ENCODE assay signal across 1 cellular context in the genomic region with DNA sequence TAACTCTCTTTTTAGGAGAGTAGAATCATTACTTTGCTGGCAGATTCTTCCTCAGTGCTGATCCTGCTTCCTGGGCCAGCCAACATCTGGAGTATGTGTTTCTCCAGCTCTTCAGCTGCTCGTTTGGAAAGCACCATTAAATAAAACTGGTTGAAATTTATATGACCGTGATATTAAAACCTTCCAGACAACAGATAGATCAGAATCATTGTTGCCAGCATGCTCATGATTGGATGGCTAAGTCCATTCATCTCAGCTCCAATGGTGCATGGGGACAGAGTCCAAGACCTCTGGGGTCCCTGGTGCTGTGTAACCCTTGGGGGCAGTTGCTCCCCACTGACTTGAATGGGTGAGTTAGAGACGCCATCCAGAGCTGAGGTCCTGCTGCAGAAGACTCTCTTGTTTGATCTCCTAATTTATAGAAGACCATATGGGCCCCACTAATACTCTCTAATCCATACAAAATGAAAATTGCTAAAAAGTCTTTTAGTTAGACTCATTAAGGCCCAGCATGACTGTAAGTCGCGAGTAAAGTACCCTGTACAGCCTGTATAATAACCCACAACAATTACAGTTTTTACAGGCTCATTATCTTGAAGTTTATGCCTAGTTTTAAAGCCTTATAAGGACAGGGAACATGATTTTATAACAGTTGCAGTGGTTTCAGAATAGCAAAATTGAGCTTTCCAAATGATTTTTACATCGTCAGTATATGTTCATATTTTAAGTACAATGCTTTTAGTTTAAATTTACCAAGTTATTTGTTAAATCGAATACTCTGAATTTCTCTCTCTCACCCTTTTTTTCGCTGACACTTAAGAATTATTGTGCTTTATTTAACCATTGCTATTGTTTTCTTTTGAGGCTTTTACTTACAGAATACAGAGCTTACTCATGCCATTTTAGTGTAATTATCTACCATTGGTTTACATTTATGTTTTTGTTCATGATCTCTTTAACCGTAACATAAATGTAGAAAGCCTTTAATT.
TF ChIP-seq lines count a peak whose summit lies in the region.

No MANE protein-coding gene starts in this region.

TF ChIP-seq in GM12878, 131 proteins besides CTCF, POLR2A, EP300 and RAD21:
- TF ChIP-seq RUNX3 (IDR thresholded peaks at IDR 0.05; ENCODE audit: low read length) = no peak
- TF ChIP-seq, protein P1, sequence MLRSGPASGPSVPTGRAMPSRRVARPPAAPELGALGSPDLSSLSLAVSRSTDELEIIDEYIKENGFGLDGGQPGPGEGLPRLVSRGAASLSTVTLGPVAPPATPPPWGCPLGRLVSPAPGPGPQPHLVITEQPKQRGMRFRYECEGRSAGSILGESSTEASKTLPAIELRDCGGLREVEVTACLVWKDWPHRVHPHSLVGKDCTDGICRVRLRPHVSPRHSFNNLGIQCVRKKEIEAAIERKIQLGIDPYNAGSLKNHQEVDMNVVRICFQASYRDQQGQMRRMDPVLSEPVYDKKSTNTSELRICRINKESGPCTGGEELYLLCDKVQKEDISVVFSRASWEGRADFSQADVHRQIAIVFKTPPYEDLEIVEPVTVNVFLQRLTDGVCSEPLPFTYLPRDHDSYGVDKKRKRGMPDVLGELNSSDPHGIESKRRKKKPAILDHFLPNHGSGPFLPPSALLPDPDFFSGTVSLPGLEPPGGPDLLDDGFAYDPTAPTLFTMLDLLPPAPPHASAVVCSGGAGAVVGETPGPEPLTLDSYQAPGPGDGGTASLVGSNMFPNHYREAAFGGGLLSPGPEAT (IDR thresholded peaks at IDR 0.05; ENCODE audit: low read depth) = no peak
